1 cellular context compared by ENCODE assay signal in the genomic region with DNA sequence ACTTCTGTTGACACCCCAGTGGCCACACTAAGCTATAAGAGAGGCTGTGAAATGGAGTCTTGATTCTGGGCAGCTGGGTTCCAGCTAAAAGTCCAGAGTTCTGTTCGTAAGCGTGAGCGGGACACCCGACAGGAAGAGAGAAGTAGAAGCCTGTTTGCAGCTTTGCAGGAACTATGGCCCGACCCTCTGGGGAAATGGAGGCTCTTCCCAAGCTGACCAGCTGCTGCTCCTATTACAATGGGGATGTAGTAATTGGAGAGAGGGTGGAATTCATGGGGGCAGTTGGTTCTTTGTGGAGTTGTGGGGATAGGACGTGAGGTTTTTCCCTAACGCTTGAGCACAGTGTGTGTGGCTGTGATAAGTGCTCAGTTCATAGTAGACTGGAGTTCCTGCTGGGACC.
TF ChIP-seq lines count a peak whose summit lies in the region.

No MANE protein-coding gene starts in this region.

TF ChIP-seq in HepG2, 621 proteins besides CTCF, POLR2A, EP300 and RAD21:
- TF ChIP-seq MYC (CRISPR knock-in tag; IDR thresholded peaks at IDR 0.05; ENCODE audit: borderline replicate concordance) (no peak), ZNF558 (CRISPR knock-in tag; IDR thresholded peaks at IDR 0.05; ENCODE audit: borderline replicate concordance) (no peak), YY1 (IDR thresholded peaks at IDR 0.05; ENCODE audit: insufficient read depth, insufficient replicate concordance, low read depth, low read length) (no peak), SPEN (CRISPR knock-in tag; IDR thresholded peaks at IDR 0.05; ENCODE audit: low read depth) (no peak), MEIS2 (CRISPR knock-in tag; IDR thresholded peaks at IDR 0.05) (no peak), REL (CRISPR knock-in tag; conservative IDR thresholded peaks at IDR 0.05) (no peak), NRL (CRISPR knock-in tag; IDR thresholded peaks at IDR 0.05; ENCODE audit: borderline replicate concordance) (no peak), ZNF207 (IDR thresholded peaks at IDR 0.05; ENCODE audit: borderline replicate concordance) (no peak), TP53 (CRISPR knock-in tag; conservative IDR thresholded peaks at IDR 0.05) (no peak), THAP11 (CRISPR knock-in tag; IDR thresholded peaks at IDR 0.05) (no peak), ZKSCAN8 (CRISPR knock-in tag; IDR thresholded peaks at IDR 0.05; ENCODE audit: borderline replicate concordance) (no peak), ZNF7 (CRISPR knock-in tag; IDR thresholded peaks at IDR 0.05) (no peak), ZNF83 (CRISPR knock-in tag; IDR thresholded peaks at IDR 0.05; ENCODE audit: borderline replicate concordance) (no peak), NFATC3 (CRISPR knock-in tag; IDR thresholded peaks at IDR 0.05) (no peak), MTF2 (CRISPR knock-in tag; IDR thresholded peaks at IDR 0.05; ENCODE audit: borderline replicate concordance) (no peak), PRPF4 (IDR thresholded peaks at IDR 0.05; ENCODE audit: low read depth, low read length, poor library complexity, severe bottlenecking) (no peak)
- TF ChIP-seq, protein P1, sequence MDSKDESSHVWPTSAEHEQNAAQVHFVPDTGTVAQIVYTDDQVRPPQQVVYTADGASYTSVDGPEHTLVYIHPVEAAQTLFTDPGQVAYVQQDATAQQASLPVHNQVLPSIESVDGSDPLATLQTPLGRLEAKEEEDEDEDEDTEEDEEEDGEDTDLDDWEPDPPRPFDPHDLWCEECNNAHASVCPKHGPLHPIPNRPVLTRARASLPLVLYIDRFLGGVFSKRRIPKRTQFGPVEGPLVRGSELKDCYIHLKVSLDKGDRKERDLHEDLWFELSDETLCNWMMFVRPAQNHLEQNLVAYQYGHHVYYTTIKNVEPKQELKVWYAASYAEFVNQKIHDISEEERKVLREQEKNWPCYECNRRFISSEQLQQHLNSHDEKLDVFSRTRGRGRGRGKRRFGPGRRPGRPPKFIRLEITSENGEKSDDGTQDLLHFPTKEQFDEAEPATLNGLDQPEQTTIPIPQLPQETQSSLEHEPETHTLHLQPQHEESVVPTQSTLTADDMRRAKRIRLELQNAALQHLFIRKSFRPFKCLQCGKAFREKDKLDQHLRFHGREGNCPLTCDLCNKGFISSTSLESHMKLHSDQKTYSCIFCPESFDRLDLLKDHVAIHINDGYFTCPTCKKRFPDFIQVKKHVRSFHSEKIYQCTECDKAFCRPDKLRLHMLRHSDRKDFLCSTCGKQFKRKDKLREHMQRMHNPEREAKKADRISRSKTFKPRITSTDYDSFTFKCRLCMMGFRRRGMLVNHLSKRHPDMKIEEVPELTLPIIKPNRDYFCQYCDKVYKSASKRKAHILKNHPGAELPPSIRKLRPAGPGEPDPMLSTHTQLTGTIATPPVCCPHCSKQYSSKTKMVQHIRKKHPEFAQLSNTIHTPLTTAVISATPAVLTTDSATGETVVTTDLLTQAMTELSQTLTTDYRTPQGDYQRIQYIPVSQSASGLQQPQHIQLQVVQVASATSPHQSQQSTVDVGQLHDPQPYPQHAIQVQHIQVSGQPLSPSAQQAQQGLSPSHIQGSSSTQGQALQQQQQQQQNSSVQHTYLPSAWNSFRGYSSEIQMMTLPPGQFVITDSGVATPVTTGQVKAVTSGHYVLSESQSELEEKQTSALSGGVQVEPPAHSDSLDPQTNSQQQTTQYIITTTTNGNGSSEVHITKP (CRISPR knock-in tag; IDR thresholded peaks at IDR 0.05; ENCODE audit: low read depth): no peak
- TF ChIP-seq, protein P2, sequence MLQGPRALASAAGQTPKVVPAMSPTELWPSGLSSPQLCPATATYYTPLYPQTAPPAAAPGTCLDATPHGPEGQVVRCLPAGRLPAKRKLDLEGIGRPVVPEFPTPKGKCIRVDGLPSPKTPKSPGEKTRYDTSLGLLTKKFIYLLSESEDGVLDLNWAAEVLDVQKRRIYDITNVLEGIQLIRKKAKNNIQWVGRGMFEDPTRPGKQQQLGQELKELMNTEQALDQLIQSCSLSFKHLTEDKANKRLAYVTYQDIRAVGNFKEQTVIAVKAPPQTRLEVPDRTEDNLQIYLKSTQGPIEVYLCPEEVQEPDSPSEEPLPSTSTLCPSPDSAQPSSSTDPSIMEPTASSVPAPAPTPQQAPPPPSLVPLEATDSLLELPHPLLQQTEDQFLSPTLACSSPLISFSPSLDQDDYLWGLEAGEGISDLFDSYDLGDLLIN (CRISPR knock-in tag; IDR thresholded peaks at IDR 0.05; ENCODE audit: borderline replicate concordance): no peak
- TF ChIP-seq, protein P3, sequence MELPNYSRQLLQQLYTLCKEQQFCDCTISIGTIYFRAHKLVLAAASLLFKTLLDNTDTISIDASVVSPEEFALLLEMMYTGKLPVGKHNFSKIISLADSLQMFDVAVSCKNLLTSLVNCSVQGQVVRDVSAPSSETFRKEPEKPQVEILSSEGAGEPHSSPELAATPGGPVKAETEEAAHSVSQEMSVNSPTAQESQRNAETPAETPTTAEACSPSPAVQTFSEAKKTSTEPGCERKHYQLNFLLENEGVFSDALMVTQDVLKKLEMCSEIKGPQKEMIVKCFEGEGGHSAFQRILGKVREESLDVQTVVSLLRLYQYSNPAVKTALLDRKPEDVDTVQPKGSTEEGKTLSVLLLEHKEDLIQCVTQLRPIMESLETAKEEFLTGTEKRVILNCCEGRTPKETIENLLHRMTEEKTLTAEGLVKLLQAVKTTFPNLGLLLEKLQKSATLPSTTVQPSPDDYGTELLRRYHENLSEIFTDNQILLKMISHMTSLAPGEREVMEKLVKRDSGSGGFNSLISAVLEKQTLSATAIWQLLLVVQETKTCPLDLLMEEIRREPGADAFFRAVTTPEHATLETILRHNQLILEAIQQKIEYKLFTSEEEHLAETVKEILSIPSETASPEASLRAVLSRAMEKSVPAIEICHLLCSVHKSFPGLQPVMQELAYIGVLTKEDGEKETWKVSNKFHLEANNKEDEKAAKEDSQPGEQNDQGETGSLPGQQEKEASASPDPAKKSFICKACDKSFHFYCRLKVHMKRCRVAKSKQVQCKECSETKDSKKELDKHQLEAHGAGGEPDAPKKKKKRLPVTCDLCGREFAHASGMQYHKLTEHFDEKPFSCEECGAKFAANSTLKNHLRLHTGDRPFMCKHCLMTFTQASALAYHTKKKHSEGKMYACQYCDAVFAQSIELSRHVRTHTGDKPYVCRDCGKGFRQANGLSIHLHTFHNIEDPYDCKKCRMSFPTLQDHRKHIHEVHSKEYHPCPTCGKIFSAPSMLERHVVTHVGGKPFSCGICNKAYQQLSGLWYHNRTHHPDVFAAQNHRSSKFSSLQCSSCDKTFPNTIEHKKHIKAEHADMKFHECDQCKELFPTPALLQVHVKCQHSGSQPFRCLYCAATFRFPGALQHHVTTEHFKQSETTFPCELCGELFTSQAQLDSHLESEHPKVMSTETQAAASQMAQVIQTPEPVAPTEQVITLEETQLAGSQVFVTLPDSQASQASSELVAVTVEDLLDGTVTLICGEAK (IDR thresholded peaks at IDR 0.05): no peak
- TF ChIP-seq, protein P3 (CRISPR knock-in tag; IDR thresholded peaks at IDR 0.05): no peak
- TF ChIP-seq, protein P4, sequence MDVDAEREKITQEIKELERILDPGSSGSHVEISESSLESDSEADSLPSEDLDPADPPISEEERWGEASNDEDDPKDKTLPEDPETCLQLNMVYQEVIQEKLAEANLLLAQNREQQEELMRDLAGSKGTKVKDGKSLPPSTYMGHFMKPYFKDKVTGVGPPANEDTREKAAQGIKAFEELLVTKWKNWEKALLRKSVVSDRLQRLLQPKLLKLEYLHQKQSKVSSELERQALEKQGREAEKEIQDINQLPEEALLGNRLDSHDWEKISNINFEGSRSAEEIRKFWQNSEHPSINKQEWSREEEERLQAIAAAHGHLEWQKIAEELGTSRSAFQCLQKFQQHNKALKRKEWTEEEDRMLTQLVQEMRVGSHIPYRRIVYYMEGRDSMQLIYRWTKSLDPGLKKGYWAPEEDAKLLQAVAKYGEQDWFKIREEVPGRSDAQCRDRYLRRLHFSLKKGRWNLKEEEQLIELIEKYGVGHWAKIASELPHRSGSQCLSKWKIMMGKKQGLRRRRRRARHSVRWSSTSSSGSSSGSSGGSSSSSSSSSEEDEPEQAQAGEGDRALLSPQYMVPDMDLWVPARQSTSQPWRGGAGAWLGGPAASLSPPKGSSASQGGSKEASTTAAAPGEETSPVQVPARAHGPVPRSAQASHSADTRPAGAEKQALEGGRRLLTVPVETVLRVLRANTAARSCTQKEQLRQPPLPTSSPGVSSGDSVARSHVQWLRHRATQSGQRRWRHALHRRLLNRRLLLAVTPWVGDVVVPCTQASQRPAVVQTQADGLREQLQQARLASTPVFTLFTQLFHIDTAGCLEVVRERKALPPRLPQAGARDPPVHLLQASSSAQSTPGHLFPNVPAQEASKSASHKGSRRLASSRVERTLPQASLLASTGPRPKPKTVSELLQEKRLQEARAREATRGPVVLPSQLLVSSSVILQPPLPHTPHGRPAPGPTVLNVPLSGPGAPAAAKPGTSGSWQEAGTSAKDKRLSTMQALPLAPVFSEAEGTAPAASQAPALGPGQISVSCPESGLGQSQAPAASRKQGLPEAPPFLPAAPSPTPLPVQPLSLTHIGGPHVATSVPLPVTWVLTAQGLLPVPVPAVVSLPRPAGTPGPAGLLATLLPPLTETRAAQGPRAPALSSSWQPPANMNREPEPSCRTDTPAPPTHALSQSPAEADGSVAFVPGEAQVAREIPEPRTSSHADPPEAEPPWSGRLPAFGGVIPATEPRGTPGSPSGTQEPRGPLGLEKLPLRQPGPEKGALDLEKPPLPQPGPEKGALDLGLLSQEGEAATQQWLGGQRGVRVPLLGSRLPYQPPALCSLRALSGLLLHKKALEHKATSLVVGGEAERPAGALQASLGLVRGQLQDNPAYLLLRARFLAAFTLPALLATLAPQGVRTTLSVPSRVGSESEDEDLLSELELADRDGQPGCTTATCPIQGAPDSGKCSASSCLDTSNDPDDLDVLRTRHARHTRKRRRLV (CRISPR knock-in tag; IDR thresholded peaks at IDR 0.05): no peak
